ENCODE assay signal across 30 cellular contexts in the genomic region with DNA sequence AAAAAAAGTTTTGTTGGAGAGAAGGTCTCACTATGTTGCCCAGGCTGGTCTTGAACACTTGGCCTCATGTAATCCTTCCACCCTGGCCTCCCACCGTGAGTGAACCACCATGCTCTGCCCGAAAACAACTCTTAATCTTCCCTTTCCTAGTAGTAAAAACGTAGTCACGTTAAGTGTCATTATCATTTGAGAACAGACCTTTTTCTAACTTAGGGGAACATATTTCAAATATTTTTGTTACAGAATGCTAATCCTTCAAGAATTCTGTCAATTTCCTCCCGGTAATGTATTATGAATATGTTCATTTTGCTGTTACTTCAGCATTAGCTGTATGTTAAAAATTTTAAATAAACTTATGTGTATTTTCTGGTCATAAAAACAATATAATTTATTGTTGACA. TPM values are rescaled to one million over a fixed set of nuclear protein-coding genes. Genes with fewer than 3 reads are reported as not detected.
A peak's percentile ranks its signal among the peaks of the same experiment; 100 is the strongest.
DNase-seq lines count a peak whose midpoint lies in the region; ATAC-seq and TF ChIP-seq lines count a peak whose summit lies in the region.
"Had no signal": no experiment of that assay in that cellular context is flagged by ENCODE, and none has a peak within 500 bp of the region (broad histone marks: within the 10 kb centered on the region; RNA-seq: fewer than 3 reads in every experiment).

No MANE protein-coding gene starts in this region.

- H2AFZ ChIP-seq in IMR-90 (replicated peaks; ENCODE audit: low read length, poor library complexity) (no peak overlapping the region), hepatocyte (no peak overlapping the region)

- BruUV-seq in A673 (replicated peaks; lab: Mats Ljungman, UMichigan) (no TSS peak), IMR-90 (replicated peaks; lab: Mats Ljungman, UMichigan) (no TSS peak)

- peaks cover 14% of the 10 kb centered on the region for H3K4me1 ChIP-seq in A673 (ENCODE audit: insufficient read depth, low read length, poor library complexity, severe bottlenecking)
- H3K4me1 ChIP-seq in IMR-90 (ENCODE audit: control insufficient read depth, insufficient read depth, low read length): peaks cover 5% of the 10 kb centered on the region
- no peaks in the 10 kb centered on the region for H3K4me1 ChIP-seq in mesendoderm (ENCODE audit: control insufficient read depth, low read depth, low read length)
- H3K4me1 ChIP-seq in hepatocyte (ENCODE audit: insufficient read depth): no peaks in the 10 kb centered on the region

- H3K79me2 ChIP-seq in mesendoderm (ENCODE audit: control insufficient read depth, insufficient read depth, low read length): no peaks in the 10 kb centered on the region
- H3K79me2 ChIP-seq in hepatocyte: peaks cover 23% of the 10 kb centered on the region

- POLR2A ChIA-PET in A673 (lab: Charles Lee; ENCODE audit: low non-redundant PET) (no interaction called here), IMR-90 (lab: Charles Lee; ENCODE audit: unreplicated experiment) (no interaction called here)
- POLR2A ChIA-PET in naive thymus-derived CD8-positive, alpha-beta T cell (lab: Charles Lee): no interaction called here

- H3K4me1 Mint-ChIP-seq in chondrocyte (ENCODE audit: low read depth): peaks cover 25% of the 10 kb centered on the region
- H3K4me1 Mint-ChIP-seq in naive thymus-derived CD8-positive, alpha-beta T cell: peaks cover 3 to 11% (median 7%) of the 10 kb centered on the region in 4 donors

- H4K5ac ChIP-seq in IMR-90 (ENCODE audit: low read depth, low read length) (no peak overlapping the region), mesendoderm (ENCODE audit: low read length) (no peak overlapping the region)

- no peak overlapping the region for H4K91ac ChIP-seq in IMR-90 (ENCODE audit: insufficient read depth, low read depth, low read length)

- H3K23ac ChIP-seq in IMR-90 (ENCODE audit: low read depth, low read length): no peak overlapping the region
- no peak overlapping the region for H3K23ac ChIP-seq in mesendoderm (ENCODE audit: low read length)

- CTCF ChIA-PET in A673 (lab: Charles Lee) (no interaction called here), IMR-90 (lab: Yijun Ruan, JAX) (interaction anchor here (0.6 kb wide), 2 partner anchors 17 to 156 kb away, joined by 3 read pairs; no protein-coding TSS in a partner anchor)

- H3K27me3 ChIP-seq in A673 (replicated peaks; ENCODE audit: insufficient read depth, low read depth, low read length, poor library complexity) (no peaks in the 10 kb centered on the region), IMR-90 (ENCODE audit: control insufficient read depth, insufficient read depth, low read length) (no peaks in the 10 kb centered on the region), mesendoderm (ENCODE audit: insufficient read depth, low read length, poor library complexity) (no peaks in the 10 kb centered on the region), hepatocyte (no peaks in the 10 kb centered on the region)

- H2AK9ac ChIP-seq in IMR-90 (replicated peaks; ENCODE audit: low read depth, low read length, poor library complexity): no peak overlapping the region

- no peak for TF ChIP-seq RAD21 in IMR-90 (IDR thresholded peaks at IDR 0.05; ENCODE audit: low read length)

- no peak overlapping the region for H4K8ac ChIP-seq in IMR-90 (ENCODE audit: low read depth in 2 of 2, low read length in 2 of 2)
- H4K8ac ChIP-seq in mesendoderm (ENCODE audit: low read depth, low read length): no peak overlapping the region

- H3K4me3 ChIP-seq in A673 (ENCODE audit: low read depth, low read length, poor library complexity, severe bottlenecking) (no peak overlapping the region), IMR-90 (ENCODE audit: insufficient read depth, low read depth, low read length) (no peak overlapping the region), mesendoderm (ENCODE audit: low read length) (no peak overlapping the region), hepatocyte (no peak overlapping the region)
- H3K4me3 ChIP-seq: left ventricle myocardium inferior had no signal

- H3K36me3 Mint-ChIP-seq in chondrocyte (ENCODE audit: low read depth): peaks cover 2% of the 10 kb centered on the region
- H3K36me3 Mint-ChIP-seq in naive thymus-derived CD8-positive, alpha-beta T cell: peaks cover 7 to 59% (median 20%) of the 10 kb centered on the region in 3 donors
- H3K36me3 Mint-ChIP-seq: activated CD4-positive, alpha-beta memory T cell treated with anti-CD3 and anti-CD28 coated beads for 36 hours had no signal

- H3K4ac ChIP-seq in IMR-90 (ENCODE audit: low read depth, low read length): no peak overlapping the region
- no peak overlapping the region for H3K4ac ChIP-seq in mesendoderm (ENCODE audit: low read depth, low read length)

- no peak overlapping the region for H3K56ac ChIP-seq in IMR-90 (ENCODE audit: extremely low read depth, insufficient read depth, low read length)
- no peak overlapping the region for H3K56ac ChIP-seq in mesendoderm (ENCODE audit: low read length)

- peaks cover 3% of the 10 kb centered on the region; the same call in 1 of the 2 replicates for H4K20me1 ChIP-seq in IMR-90 (ENCODE audit: insufficient read depth, low read length)
- no peaks in the 10 kb centered on the region for H4K20me1 ChIP-seq in hepatocyte (ENCODE audit: insufficient read depth, poor library complexity, severe bottlenecking)

- WGBS in IMR-90 (ENCODE audit: extremely low coverage in 2 of 2, insufficient read length in 1 of 2), 2 experiments: no CpG with 5 or more reads among the region's 5 CpGs
- no CpG with 5 or more reads among the region's 5 CpGs for WGBS in mesendoderm (ENCODE audit: extremely low coverage, insufficient coverage, low lambda C conversion rate)
- 81% methylated on average over 5 of the region's 5 CpGs for WGBS in hepatocyte (ENCODE audit: low lambda C conversion rate, missing lambda C conversion rate)

- no peak overlapping the region for H2BK5ac ChIP-seq in IMR-90 (ENCODE audit: low read depth, low read length, poor library complexity, severe bottlenecking)
- H2BK5ac ChIP-seq in mesendoderm (ENCODE audit: low read length): no peak overlapping the region

- no peaks in the 10 kb centered on the region for H3K9me3 ChIP-seq in A673 (ENCODE audit: low read depth, low read length, poor library complexity, severe bottlenecking)
- no peaks in the 10 kb centered on the region for H3K9me3 ChIP-seq in IMR-90 (ENCODE audit: control insufficient read depth, insufficient read depth, low read length)
- no peaks in the 10 kb centered on the region for H3K9me3 ChIP-seq in hepatocyte (ENCODE audit: low read depth)
- H3K9me3 ChIP-seq: left ventricle myocardium inferior had no signal

- H3K27ac ChIP-seq in A673 (ENCODE audit: low read depth, low read length, poor library complexity, severe bottlenecking) (no peak overlapping the region), IMR-90 (ENCODE audit: insufficient read depth, low read length) (no peak overlapping the region), mesendoderm (ENCODE audit: low read depth, low read length) (no peak overlapping the region), hepatocyte (no peak overlapping the region)
- H3K27ac ChIP-seq: epithelial cell of prostate, HL-60, left ventricle myocardium inferior had no signal

- no peak overlapping the region for H3K14ac ChIP-seq in IMR-90 (replicated peaks; ENCODE audit: low read depth, low read length)

- H3K9me3 Mint-ChIP-seq in chondrocyte (ENCODE audit: low read depth): no peaks in the 10 kb centered on the region
- H3K9me3 Mint-ChIP-seq in naive thymus-derived CD8-positive, alpha-beta T cell: no peaks in the 10 kb centered on the region
- H3K9me3 Mint-ChIP-seq: activated CD4-positive, alpha-beta memory T cell treated with anti-CD3 and anti-CD28 coated beads for 36 hours; stimulated activated naive B cell treated with anti-CD40 and anti-IgM and Interleukin-4, amounts not matched to agents 10 μg/mL and 1 μg/mL and 100 μg/mL, for 72 hours had no signal

- H3K36me3 ChIP-seq in A673 (ENCODE audit: insufficient read depth, low read length, poor library complexity, severe bottlenecking) (no peaks in the 10 kb centered on the region), IMR-90 (ENCODE audit: control insufficient read depth, insufficient read depth, low read length) (peaks cover 9% of the 10 kb centered on the region; the same call in 1 of the 2 replicates), mesendoderm (ENCODE audit: control insufficient read depth, insufficient read depth, low read length) (no peaks in the 10 kb centered on the region), hepatocyte (replicated peaks; ENCODE audit: insufficient read depth, low read depth) (no peaks in the 10 kb centered on the region)

- H3K9me1 ChIP-seq in IMR-90 (ENCODE audit: insufficient read depth, low read length): peaks cover 8% of the 10 kb centered on the region; the same call in 1 of the 2 replicates

- no peak overlapping the region for H3K4me3 Mint-ChIP-seq in chondrocyte (ENCODE audit: unreplicated experiment)
- H3K4me3 Mint-ChIP-seq in naive thymus-derived CD8-positive, alpha-beta T cell: no peak overlapping the region
- H3K4me3 Mint-ChIP-seq: activated CD4-positive, alpha-beta memory T cell treated with anti-CD3 and anti-CD28 coated beads for 36 hours; CD4-positive, CD25-positive, alpha-beta regulatory T cell; stimulated activated naive B cell treated with anti-CD40 and anti-IgM and Interleukin-4, amounts not matched to agents 10 μg/mL and 1 μg/mL and 100 μg/mL, for 72 hours had no signal

- H3K9ac ChIP-seq in IMR-90 (ENCODE audit: low read depth, low read length) (no peak overlapping the region), mesendoderm (ENCODE audit: low read length) (no peak overlapping the region)

- intact Hi-C loops in A673 (cut with micrococcal nuclease; ENCODE audit: unreplicated experiment) (no loop called here), IMR-90 (cut with micrococcal nuclease) (loop anchor here (5.0 kb wide), 1 partner anchor 36 kb away; no protein-coding TSS in a partner anchor)

- H3K18ac ChIP-seq in IMR-90 (ENCODE audit: low read depth, low read length): no peak overlapping the region
- H3K18ac ChIP-seq in mesendoderm (ENCODE audit: low read length): no peak overlapping the region

- H2BK15ac ChIP-seq in IMR-90 (ENCODE audit: low read depth, low read length): no peak overlapping the region
- H2BK15ac ChIP-seq in mesendoderm (replicated peaks; ENCODE audit: low read depth): no peak overlapping the region

- peak overlapping the region; percentile 89 for H3K27ac Mint-ChIP-seq in chondrocyte (ENCODE audit: unreplicated experiment)
- H3K27ac Mint-ChIP-seq in naive thymus-derived CD8-positive, alpha-beta T cell: peak overlapping the region in 8 of 10 donors; percentile 2 to 81 (median 28)
- H3K27ac Mint-ChIP-seq: activated CD4-positive, alpha-beta memory T cell treated with anti-CD3 and anti-CD28 coated beads for 36 hours; stimulated activated naive B cell treated with anti-CD40 and anti-IgM and Interleukin-4, amounts not matched to agents 10 μg/mL and 1 μg/mL and 100 μg/mL, for 72 hours had no signal

- H3K79me1 ChIP-seq in IMR-90 (ENCODE audit: low read depth in 1 of 2, low read length in 2 of 2): peaks cover 3 to 25% of the 10 kb centered on the region in 2 experiments; a peak in 3 of 4 replicates
- peaks cover 3% of the 10 kb centered on the region for H3K79me1 ChIP-seq in mesendoderm (ENCODE audit: low read length)

- in situ Hi-C loops in IMR-90 (cut with MboI; ENCODE audit: low sequenced_read_pairs): no loop called here

- TF ChIP-seq POLR2A in IMR-90 (IDR thresholded peaks at IDR 0.05; ENCODE audit: low read depth, low read length): no peak

- DNase-seq in A673 (ENCODE audit: low spot score) (peak; percentile 37), IMR-90 (no peak), chondrocyte (ENCODE audit: low spot score) (no peak), GDM1 (lab: John Stamatoyannopoulos, UW) (no peak), left lobe of liver (ENCODE audit: low spot score) (no peak), mesendoderm (no peak), hepatocyte (ENCODE audit: low spot score) (no peak)
- DNase-seq in naive thymus-derived CD8-positive, alpha-beta T cell: no peak
- DNase-seq: activated CD4-positive, alpha-beta memory T cell treated with anti-CD3 and anti-CD28 coated beads for 36 hours; activated CD4-positive, alpha-beta T cell treated with anti-CD3 and anti-CD28 coated beads for 1 hour; activated CD8-positive, alpha-beta memory T cell treated with anti-CD3 and anti-CD28 coated beads, Interleukin-2, amount 50 U/mL, for 4 hours; activated naive CD4-positive, alpha-beta T cell treated with anti-CD3 and anti-CD28 coated beads, Interleukin-2, amount 50 U/mL, for 16 hours; anterior cingulate cortex; CD4-positive, CD25-positive, alpha-beta regulatory T cell; DMS79 treated with DMSO at 0.1 percent for 48 hours; effector CD8-positive, alpha-beta T cell; glutamatergic neuron; left ventricle myocardium inferior; MM.1S; NCI-H1417 treated with DMSO at 0.1 percent for 48 hours; NCI-H2029 treated with DMSO at 0.1 percent for 48 hours; NCI-H524 treated with DMSO at 0.1 percent for 48 hours; NK-92 treated with Interleukin-12 subunit alpha and Interleukin-12 subunit beta, amount 100 ng/mL, for 24 hours; PC-3; small intestine; stimulated activated naive B cell treated with anti-CD40 and anti-IgM and Interleukin-4, amounts not matched to agents 10 μg/mL and 1 μg/mL and 100 μg/mL, for 72 hours; T-helper 2 cell had no signal

- H3K27me3 Mint-ChIP-seq in chondrocyte (ENCODE audit: low read depth): no peaks in the 10 kb centered on the region
- no peaks in the 10 kb centered on the region for H3K27me3 Mint-ChIP-seq in naive thymus-derived CD8-positive, alpha-beta T cell
- H3K27me3 Mint-ChIP-seq: activated CD4-positive, alpha-beta memory T cell treated with anti-CD3 and anti-CD28 coated beads for 36 hours; CD4-positive, CD25-positive, alpha-beta regulatory T cell; stimulated activated naive B cell treated with anti-CD40 and anti-IgM and Interleukin-4, amounts not matched to agents 10 μg/mL and 1 μg/mL and 100 μg/mL, for 72 hours had no signal

- H2BK20ac ChIP-seq in IMR-90 (ENCODE audit: low read depth, low read length): 0 out of 2 replicates have a peak overlapping the region, but pooled peaks have one; percentile 48

- H3K9me2 ChIP-seq in hepatocyte (replicated peaks; ENCODE audit: insufficient read depth): no peaks in the 10 kb centered on the region

- H2AK5ac ChIP-seq in IMR-90 (ENCODE audit: low read depth, low read length): no peak overlapping the region
- H2AK5ac ChIP-seq in mesendoderm (ENCODE audit: low read length): no peak overlapping the region

- ATAC-seq in IMR-90 (ENCODE audit: low read depth) (no peak), left lobe of liver (no peak)
- ATAC-seq in naive thymus-derived CD8-positive, alpha-beta T cell: no peak
- ATAC-seq: PC-3; Right ventricle myocardium inferior; stimulated activated naive B cell treated with anti-CD40 and anti-IgM and Interleukin-4, amounts not matched to agents 10 μg/mL and 1 μg/mL and 100 μg/mL, for 72 hours had no signal

- TF ChIP-seq CTCF in A673 (conservative IDR thresholded peaks at IDR 0.05; ENCODE audit: low read depth, low read length) (no peak), IMR-90 (conservative IDR thresholded peaks at IDR 0.05; ENCODE audit: low read depth, low read length) (no peak), chondrocyte (IDR thresholded peaks at IDR 0.05) (no peak), hepatocyte (IDR thresholded peaks at IDR 0.05; ENCODE audit: poor library complexity) (no peak)

- no peak overlapping the region for H3K4me2 ChIP-seq in IMR-90 (ENCODE audit: low read depth, low read length)
- H3K4me2 ChIP-seq in mesendoderm (ENCODE audit: low read length): no peak overlapping the region
- H3K4me2 ChIP-seq in hepatocyte: no peak overlapping the region

- no peak overlapping the region for H2BK120ac ChIP-seq in IMR-90 (ENCODE audit: low read depth, low read length)
- no peak overlapping the region for H2BK120ac ChIP-seq in mesendoderm (ENCODE audit: low read depth, low read length)

- dilution Hi-C loops in IMR-90 (cut with HindIII; ENCODE audit: low sequenced_read_pairs, unreplicated experiment): no loop called here

RNA-seq across cellular contexts. Expression of a gene that starts 49.7 kb away (rescaled TPM):
- total RNA-seq in A673 (2021): 57.1 and 70.1 TPM in 2 replicates
- total RNA-seq in IMR-90 (2012; rRNA removed): 31.9 and 39.7 TPM in 2 replicates
- 25.9 and 34.3 TPM in 2 replicates for polyA plus RNA-seq in IMR-90 (2012; rRNA removed)
- 9.8 and 67.9 TPM in 2 replicates for polyA plus RNA-seq in IMR-90 (2012; cell fraction: cytosol; rRNA removed)
- polyA plus RNA-seq in IMR-90 (2012; cell fraction: nucleus; rRNA removed; ENCODE audit: low replicate concordance): 11.9 and 49.3 TPM in 2 replicates
- total RNA-seq in chondrocyte: 39.1 to 46.8 TPM (median 39.3 TPM) in 3 replicates
- total RNA-seq in naive thymus-derived CD8-positive, alpha-beta T cell: 10 to 100 TPM; 36.7 to 40.4 TPM
- 10 to 100 TPM; 17.1 to 21.4 (median 18.8) TPM for polyA plus RNA-seq in naive thymus-derived CD8-positive, alpha-beta T cell
- 6.7 TPM for total RNA-seq in left lobe of liver
- polyA plus RNA-seq in mesendoderm (2013, experiment 1 of 2): 81.4 TPM
- 78.4 TPM for polyA plus RNA-seq in mesendoderm (2013, experiment 2 of 2)
- 34.6 and 38.7 TPM in 2 replicates for total RNA-seq in hepatocyte
- polyA plus RNA-seq in hepatocyte: 36.1 and 44.3 TPM in 2 replicates
